Comparison of ENCODE assay signal across 11 cellular contexts in the genomic region with DNA sequence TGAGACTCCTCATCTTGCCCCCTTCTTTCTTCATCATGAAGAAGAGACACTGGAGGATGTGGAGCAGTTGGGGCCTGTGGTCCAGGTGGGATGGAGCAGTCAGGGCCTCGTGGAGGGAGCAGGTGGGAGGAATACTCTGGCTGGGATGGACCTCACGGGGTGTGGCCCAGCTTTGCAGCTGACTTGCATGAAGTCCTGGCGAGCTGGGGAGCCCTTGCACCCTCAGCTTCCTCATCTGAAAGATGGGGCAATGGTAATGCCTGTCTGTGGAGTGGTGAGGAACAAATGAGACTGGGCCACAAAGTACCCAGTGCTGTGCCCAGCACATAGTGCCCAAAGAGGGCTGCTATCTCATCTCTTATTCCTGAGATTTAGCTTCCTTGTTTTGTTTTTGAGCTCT.
DNase-seq lines count a peak whose midpoint lies in the region; ATAC-seq and TF ChIP-seq lines count a peak whose summit lies in the region.
"Had no signal": no experiment of that assay in that cellular context is flagged by ENCODE, and none has a peak within 500 bp of the region (broad histone marks: within the 10 kb centered on the region; RNA-seq: fewer than 3 reads in every experiment).

No MANE protein-coding gene starts in this region.

- H2AFZ ChIP-seq in OCI-LY1 (ENCODE audit: low read length), result no peak overlapping the region

- TF ChIP-seq CTCF in OCI-LY1 (IDR thresholded peaks at IDR 0.05; ENCODE audit: low read length) (no peak), colonic mucosa (IDR thresholded peaks at IDR 0.05) (no peak), mucosa of descending colon (IDR thresholded peaks at IDR 0.05) (no peak)

- CTCF ChIA-PET in T-cell (lab: Charles Lee), result no interaction called here

- ATAC-seq in mucosa of descending colon (peak; percentile 9), T-cell (replicated peaks in 1 of 4) (no peak)
- ATAC-seq: stimulated activated naive CD8-positive, alpha-beta T cell treated with anti-CD3 and anti-CD28 coated beads, Interleukin-15, Interleukin-2, amounts not matched to agents 100 U/mL and 50 U/mL, for 24 hours had no signal

- H3K27ac ChIP-seq in OCI-LY1 (ENCODE audit: low read depth, low read length, poor library complexity, severe bottlenecking) (peak overlapping the region; percentile 93), colonic mucosa (peak overlapping the region; percentile 82), stomach smooth muscle (ENCODE audit: low read length) (peak overlapping the region; percentile 93)

- DNase-seq in colonic mucosa, result peak; percentile 63
- peak in 2 of 3 donors; percentile 27 to 60 for DNase-seq in mucosa of descending colon
- no peak for DNase-seq in activated CD4-positive, alpha-beta T cell treated with anti-CD3 and anti-CD28 coated beads for 48 hours
- no peak for DNase-seq in RPMI8226
- DNase-seq in T-cell, result no peak
- no peak for DNase-seq in NOMO-1 treated with DMSO at 0.1 percent for 48 hours (lab: John Stamatoyannopoulos, UW; ENCODE audit: unreplicated experiment)
- DNase-seq: KBM-7; NCI-H1930; stimulated activated naive CD8-positive, alpha-beta T cell treated with anti-CD3 and anti-CD28 coated beads, Interleukin-15, Interleukin-2, amounts not matched to agents 100 U/mL and 50 U/mL, for 24 hours had no signal

- peak overlapping the region; percentile 52; the same call in 1 of the 2 replicates for H3K4me2 ChIP-seq in OCI-LY1 (ENCODE audit: low read length)

- H3K4me3 ChIP-seq in OCI-LY1 (ENCODE audit: low read depth, low read length, poor library complexity, severe bottlenecking) (peak overlapping the region; percentile 36), colonic mucosa (no peak overlapping the region), mucosa of descending colon (no peak overlapping the region), stomach smooth muscle (ENCODE audit: low read length in 2 of 2) (peak overlapping the region in 1 of 2 donors; percentile 79)

- peaks cover 5 to 14% (median 6%) of the 10 kb centered on the region in 3 donors for H3K4me1 Mint-ChIP-seq in T-cell

- no peaks in the 10 kb centered on the region for H3F3A ChIP-seq in OCI-LY1 (ENCODE audit: insufficient read depth, low read length)

- H3K27ac Mint-ChIP-seq in T-cell, result no peak overlapping the region

- H3K4me1 ChIP-seq in OCI-LY1 (ENCODE audit: insufficient read depth, low read length, severe bottlenecking), result peaks cover 100% of the 10 kb centered on the region
- peaks cover 15% of the 10 kb centered on the region for H3K4me1 ChIP-seq in colonic mucosa
- peaks cover 43% of the 10 kb centered on the region for H3K4me1 ChIP-seq in mucosa of descending colon (ENCODE audit: low read depth)
- peaks cover 84% of the 10 kb centered on the region for H3K4me1 ChIP-seq in stomach smooth muscle (ENCODE audit: control insufficient read depth, insufficient read depth, low read length)

- POLR2A ChIA-PET in T-cell (lab: Charles Lee), result no interaction called here

- H3K79me2 ChIP-seq in OCI-LY1 (ENCODE audit: insufficient read depth, low read length), result no peaks in the 10 kb centered on the region

- no peak overlapping the region for H3K4me3 Mint-ChIP-seq in T-cell

- H3K9ac ChIP-seq in OCI-LY1 (ENCODE audit: low read length) (no peak overlapping the region; the same call in 1 of the 2 replicates), colonic mucosa (ENCODE audit: low read depth in 2 of 2, low read length in 2 of 2) (peak overlapping the region in 1 of 2 donors; percentile 83), stomach smooth muscle (ENCODE audit: low read length in 2 of 2) (peak overlapping the region; percentile 22 to 82)

- H3K9me3 ChIP-seq in OCI-LY1 (ENCODE audit: low read length) (no peaks in the 10 kb centered on the region), colonic mucosa (no peaks in the 10 kb centered on the region), mucosa of descending colon (no peaks in the 10 kb centered on the region), stomach smooth muscle (ENCODE audit: control insufficient read depth in 2 of 2, low read length in 2 of 2) (no peaks in the 10 kb centered on the region)

- no peaks in the 10 kb centered on the region for H3K9me3 Mint-ChIP-seq in T-cell

- no peaks in the 10 kb centered on the region for H3K9me2 ChIP-seq in OCI-LY1 (ENCODE audit: low read depth, low read length)

- H3K27me3 Mint-ChIP-seq in T-cell, result peaks cover 0 to 6% of the 10 kb centered on the region in 2 donors

- no peaks in the 10 kb centered on the region for H3K27me3 ChIP-seq in OCI-LY1 (ENCODE audit: insufficient read depth, low read length)
- no peaks in the 10 kb centered on the region for H3K27me3 ChIP-seq in colonic mucosa
- H3K27me3 ChIP-seq in stomach smooth muscle (ENCODE audit: control insufficient read depth in 1 of 2, insufficient read depth in 2 of 2, low read length in 2 of 2), result no peaks in the 10 kb centered on the region

- H3K36me3 ChIP-seq in OCI-LY1 (ENCODE audit: insufficient read depth, low read length) (no peaks in the 10 kb centered on the region), colonic mucosa (no peaks in the 10 kb centered on the region), mucosa of descending colon (ENCODE audit: low read depth) (no peaks in the 10 kb centered on the region), stomach smooth muscle (ENCODE audit: control insufficient read depth in 2 of 2, insufficient read depth in 2 of 2, low read length in 2 of 2) (no peaks in the 10 kb centered on the region)

- H3K36me3 Mint-ChIP-seq in T-cell, result no peaks in the 10 kb centered on the region

- intact Hi-C loops in colonic mucosa (cut with DNase I), result no loop called here
- intact Hi-C loops in mucosa of descending colon (cut with DNase I, micrococcal nuclease), result no loop called here

- H4K20me1 ChIP-seq in OCI-LY1 (ENCODE audit: insufficient read depth, low read length), result no peaks in the 10 kb centered on the region

Comparison
In these comparisons a context has a peak if more than half of its experiments do, and no peak if none do; other contexts are left out.
1. DNase-seq: peak in colonic mucosa (single experiment) and mucosa of descending colon (2 of 3); none in activated CD4-positive, alpha-beta T cell treated with anti-CD3 and anti-CD28 coated beads for 48 hours (single experiment), RPMI8226 (single experiment), T-cell (0 of 34) and NOMO-1 treated with DMSO at 0.1 percent for 48 hours (single experiment).
2. Peak in every context shown above with its lines, with median percentiles within 50 percentile points of each other: H3K27ac ChIP-seq.